Comparison of ENCODE assay signal across 10 cellular contexts in the genomic region with DNA sequence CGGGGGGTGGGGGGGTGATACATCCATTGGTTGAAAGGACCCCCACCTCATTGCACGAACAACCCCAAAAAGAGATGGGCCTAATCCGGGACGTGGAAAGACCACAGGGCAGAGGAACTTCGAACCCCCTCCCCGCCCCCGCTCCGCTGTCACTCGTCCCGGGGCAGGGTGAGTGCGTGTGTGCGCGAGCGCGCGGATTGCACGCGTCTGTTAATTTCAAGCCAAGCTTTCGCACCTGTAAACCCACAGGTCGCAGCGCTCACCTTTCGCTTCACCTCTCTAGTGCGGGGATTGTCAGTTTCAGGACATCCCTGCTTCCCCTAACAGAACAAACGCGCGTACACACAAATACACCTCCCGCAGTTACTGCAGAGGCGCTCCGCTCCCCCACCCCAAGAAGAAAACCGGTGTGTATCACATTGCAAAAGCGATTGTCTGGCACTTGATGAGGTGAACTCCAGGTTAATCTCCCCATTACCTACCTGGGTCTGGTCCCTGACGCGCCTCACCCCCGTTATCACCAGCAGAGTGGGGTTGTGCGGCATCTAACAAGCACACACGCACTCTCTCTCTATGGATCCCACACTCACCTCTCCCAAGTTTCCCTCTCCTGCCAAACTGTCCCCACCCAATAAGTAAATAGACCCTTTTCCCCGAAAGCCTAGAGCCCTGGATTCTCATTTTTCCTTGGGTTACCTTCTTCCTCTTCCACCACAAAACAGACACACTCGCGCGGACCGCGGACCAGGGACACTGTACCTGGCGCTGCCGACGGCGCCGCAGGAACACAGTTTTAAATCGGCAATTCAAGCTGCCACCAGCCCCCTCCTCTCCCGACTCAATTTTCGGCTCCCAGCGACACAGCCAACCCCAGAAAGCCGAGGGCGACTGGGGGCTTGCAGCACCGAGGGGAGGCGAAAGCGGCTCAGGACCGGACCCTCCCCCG. TPM values are rescaled to one million over a fixed set of nuclear protein-coding genes. Genes with fewer than 3 reads are reported as not detected.
A peak's percentile ranks its signal among the peaks of the same experiment; 100 is the strongest.
DNase-seq lines count a peak whose midpoint lies in the region; ATAC-seq and TF ChIP-seq lines count a peak whose summit lies in the region.
"Had no signal": no experiment of that assay in that cellular context is flagged by ENCODE, and none has a peak within 500 bp of the region (broad histone marks: within the 10 kb centered on the region; RNA-seq: fewer than 3 reads in every experiment).

No MANE protein-coding gene starts in this region.

- H3K9me3 Mint-ChIP-seq in naive thymus-derived CD4-positive, alpha-beta T cell, result peaks cover 0 to 6% (median 2%) of the 10 kb centered on the region in 11 donors

- peaks cover 97% of the 10 kb centered on the region for H3K27me3 ChIP-seq in HUES48 (ENCODE audit: control insufficient read depth, insufficient read depth, low read length)
- H3K27me3 ChIP-seq in naive thymus-derived CD4-positive, alpha-beta T cell (ENCODE audit: control insufficient read depth in 2 of 2, insufficient read depth in 2 of 2, low read length in 2 of 2), result peaks cover 6 to 22% of the 10 kb centered on the region in 2 donors

- intact Hi-C loops in naive thymus-derived CD4-positive, alpha-beta T cell (cut with micrococcal nuclease), result loop anchor here (5.0 kb wide), 2 partner anchors 771 to 1241 kb away; partner anchors contain the start of genes ALMS1 (in 1 of the 2) and EMX1 (in 1 of the 2)

- peaks cover 36% of the 10 kb centered on the region for H3K4me1 ChIP-seq in HUES48 (ENCODE audit: control insufficient read depth, insufficient read depth, low read length)
- H3K4me1 ChIP-seq in naive thymus-derived CD4-positive, alpha-beta T cell (ENCODE audit: control insufficient read depth in 2 of 2, insufficient read depth in 2 of 2, low read length in 2 of 2), result peaks cover 4 to 12% of the 10 kb centered on the region in 2 donors

- H3K4me1 Mint-ChIP-seq in naive thymus-derived CD4-positive, alpha-beta T cell, result peaks cover 29 to 56% (median 47%) of the 10 kb centered on the region in 7 donors

- H3K27ac ChIP-seq in HUES48 (ENCODE audit: low read depth, low read length), result no peak overlapping the region
- H3K27ac ChIP-seq in coronary artery, result peak overlapping the region; percentile 25 to 90
- H3K27ac ChIP-seq in naive thymus-derived CD4-positive, alpha-beta T cell (ENCODE audit: low read depth, low read length), result no peak overlapping the region
- H3K27ac ChIP-seq: neutrophil had no signal

- POLR2A ChIA-PET in naive thymus-derived CD4-positive, alpha-beta T cell (lab: Charles Lee), result no interaction called here

- CTCF ChIA-PET in naive thymus-derived CD4-positive, alpha-beta T cell (lab: Charles Lee), result no interaction called here

- peak overlapping the region; percentile 36 for H3K4me3 ChIP-seq in AG10803 (ENCODE audit: low read length)
- H3K4me3 ChIP-seq in HUES48 (ENCODE audit: low read depth, low read length), result peak overlapping the region; percentile 61
- peak overlapping the region; percentile 80 for H3K4me3 ChIP-seq in coronary artery
- H3K4me3 ChIP-seq in naive thymus-derived CD4-positive, alpha-beta T cell (ENCODE audit: low read length), result no peak overlapping the region

- no peak for TF ChIP-seq CTCF in AG10803 (conservative IDR thresholded peaks at IDR 0.05; ENCODE audit: low read length)
- TF ChIP-seq CTCF in coronary artery (IDR thresholded peaks at IDR 0.05), result no peak

- peaks cover 68 to 77% (median 73%) of the 10 kb centered on the region in 5 donors for H3K27me3 Mint-ChIP-seq in naive thymus-derived CD4-positive, alpha-beta T cell

- H3K27ac Mint-ChIP-seq in naive thymus-derived CD4-positive, alpha-beta T cell, result peak overlapping the region in 1 of 9 donors; percentile 70

- DNase-seq in AG10803 (ENCODE audit: low read depth) (no peak), coronary artery (ENCODE audit: low spot score) (peak; percentile 70), 8988T (no peak), SIG-M5 (lab: John Stamatoyannopoulos, UW) (no peak)
- DNase-seq in naive thymus-derived CD4-positive, alpha-beta T cell, result no peak
- DNase-seq: KBM-7 had no signal

- no peaks in the 10 kb centered on the region for H3K36me3 ChIP-seq in HUES48 (ENCODE audit: control insufficient read depth, insufficient read depth, low read length)
- H3K36me3 ChIP-seq in naive thymus-derived CD4-positive, alpha-beta T cell (ENCODE audit: control insufficient read depth in 2 of 3, insufficient read depth in 3 of 3, low read length in 3 of 3), result no peaks in the 10 kb centered on the region
- H3K36me3 ChIP-seq: neutrophil had no signal

- H3K4me3 Mint-ChIP-seq in naive thymus-derived CD4-positive, alpha-beta T cell, result peak overlapping the region; percentile 35 to 87 (median 77)

- H3K9ac ChIP-seq in HUES48 (ENCODE audit: low read depth, low read length), result no peak overlapping the region

- no peaks in the 10 kb centered on the region for H3K9me3 ChIP-seq in HUES48 (ENCODE audit: control insufficient read depth, insufficient read depth, low read length)
- H3K9me3 ChIP-seq in naive thymus-derived CD4-positive, alpha-beta T cell (ENCODE audit: control insufficient read depth in 2 of 3, low read length in 3 of 3), result peaks cover 0 to 3% (median 0%) of the 10 kb centered on the region in 3 experiments
- H3K9me3 ChIP-seq: neutrophil had no signal

- no peak for ATAC-seq in naive thymus-derived CD4-positive, alpha-beta T cell
- ATAC-seq in HG03097 (IDR thresholded peaks at IDR 0.05; ENCODE audit: low FRiP score, unreplicated experiment) (no peak), GM19023 (IDR thresholded peaks at IDR 0.05; ENCODE audit: unreplicated experiment) (no peak)

- H3K36me3 Mint-ChIP-seq in naive thymus-derived CD4-positive, alpha-beta T cell, result peaks cover 0 to 7% (median 0%) of the 10 kb centered on the region in 5 donors

RNA-seq across cellular contexts. Expression of gene CYP26B1, which starts 1.0 kb away (rescaled TPM):
- total RNA-seq in naive thymus-derived CD4-positive, alpha-beta T cell, result not detected
- polyA plus RNA-seq in naive thymus-derived CD4-positive, alpha-beta T cell, result not detected

Comparison
In these comparisons a context has a peak if more than half of its experiments do, and no peak if none do; other contexts are left out.
1. H3K27ac ChIP-seq: peak in coronary artery (2 of 2); none in HUES48 (single experiment) and naive thymus-derived CD4-positive, alpha-beta T cell (single experiment).